Comparison of ENCODE assay signal across 19 cellular contexts in the genomic region with DNA sequence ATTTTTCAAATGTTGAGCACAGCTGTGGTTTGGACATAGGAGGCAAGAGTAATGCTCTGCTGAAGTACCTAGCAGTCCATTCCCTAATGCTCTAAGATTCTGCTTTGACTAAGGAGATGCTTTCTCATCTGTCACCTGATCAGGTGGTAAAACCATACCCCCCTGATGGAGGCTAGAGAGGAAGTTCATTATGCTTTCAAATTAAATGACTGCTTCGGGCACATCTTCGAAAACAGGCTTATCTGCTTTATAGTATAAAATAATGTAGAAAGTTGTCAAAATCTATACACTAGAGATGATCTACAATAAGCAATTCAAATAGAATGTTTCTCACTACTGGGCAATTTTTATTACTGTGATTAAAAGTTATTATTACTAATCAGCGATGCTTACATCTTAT. TPM values are rescaled to one million over a fixed set of nuclear protein-coding genes. Genes with fewer than 3 reads are reported as not detected.
"Had no signal": no experiment of that assay in that cellular context is flagged by ENCODE, and none has a peak within 500 bp of the region (broad histone marks: within the 10 kb centered on the region; RNA-seq: fewer than 3 reads in every experiment).

Gene GNAT3, minus strand, starts transcription at position 101 of the 400 bp plus-strand sequence. CDS start 138 bp downstream, outside the sequence.

- H3K9me3 ChIP-seq: SJSA1 had no signal

- H3K27ac ChIP-seq: HL-60, SJSA1, SK-N-MC had no signal

- DNase-seq: KBM-7, MV-4-11, NCI-H1048, NCI-H1105, NCI-H187, NCI-H2029, NCI-H2081 treated with DMSO at 0.1 percent for 48 hours, NCI-H2227 treated with DMSO at 0.1 percent for 48 hours, NCI-H526 treated with DMSO at 0.1 percent for 48 hours, NCI-H774, Right ventricle myocardium superior, RPMI8226, SIG-M5 had no signal

RNA-seq across cellular contexts. Expression of gene GNAT3, which starts in this region (rescaled TPM):
- total RNA-seq: LHCN-M2, MCF 10A, NCI-H460, Right ventricle myocardium superior, SJSA1 had no signal
